Comparison of ENCODE assay signal across 8 cellular contexts in the genomic region with DNA sequence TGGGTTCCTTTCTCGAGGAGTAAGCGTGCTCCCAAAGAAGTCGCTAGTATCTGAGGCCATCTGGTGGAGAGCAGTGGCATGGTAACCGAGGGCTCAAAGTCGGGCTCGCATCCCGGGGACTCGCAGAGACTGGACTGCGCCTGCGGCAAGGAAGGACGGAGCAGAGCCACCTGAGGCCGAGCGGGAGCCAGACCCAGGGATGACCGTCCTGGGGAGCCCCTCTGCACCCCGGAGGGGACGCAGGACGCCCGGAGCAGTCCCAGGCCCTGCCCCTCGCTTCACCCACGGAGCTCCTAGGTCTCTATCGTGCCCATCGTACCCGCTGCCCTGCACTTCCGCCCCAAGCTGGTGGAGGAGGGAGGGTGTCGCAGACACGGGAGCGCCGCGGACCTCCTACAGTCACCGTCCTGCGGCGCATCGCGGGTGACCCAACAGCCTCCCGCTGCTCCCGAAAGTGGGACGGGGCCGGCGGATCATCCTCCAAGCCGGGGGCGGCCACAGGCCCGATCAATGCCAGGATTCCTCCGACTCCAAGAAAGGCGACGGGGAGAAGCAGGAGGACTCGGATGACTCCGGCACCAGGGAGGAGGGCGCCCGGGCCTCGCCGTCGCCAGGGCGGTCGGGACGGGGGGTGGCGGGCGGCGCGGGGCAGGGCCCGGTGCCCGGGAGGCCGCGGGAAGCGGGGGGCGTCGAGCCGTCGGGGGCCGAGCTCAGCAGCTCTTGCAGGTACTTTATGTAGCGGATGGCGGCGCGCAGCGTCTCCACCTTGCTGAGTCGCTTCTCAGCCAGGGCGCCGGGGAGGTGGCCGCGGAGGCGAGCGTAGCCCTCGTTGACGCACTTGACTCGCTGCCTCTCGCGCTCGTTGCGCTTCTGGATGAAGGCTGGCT. TPM values are rescaled to one million over a fixed set of nuclear protein-coding genes. Genes with fewer than 3 reads are reported as not detected.
DNase-seq lines count a peak whose midpoint lies in the region; ATAC-seq and TF ChIP-seq lines count a peak whose summit lies in the region.

No MANE protein-coding gene starts in this region.

- peak; percentile 86 for TF ChIP-seq CTCF in GM10248 (IDR thresholded peaks at IDR 0.05; ENCODE audit: control extremely low read depth, extremely low read depth, low read depth, missing control alignments)
- TF ChIP-seq CTCF in left ventricle myocardium inferior (IDR thresholded peaks at IDR 0.05; ENCODE audit: borderline replicate concordance) = peak; percentile 87
- peak; percentile 79 for TF ChIP-seq CTCF in progenitor cell of endocrine pancreas (IDR thresholded peaks at IDR 0.05; ENCODE audit: unreplicated experiment)

- H3K36me3 ChIP-seq in left ventricle myocardium inferior = no peaks in the 10 kb centered on the region

- peak; percentile 78 for ATAC-seq in HG02763 (IDR thresholded peaks at IDR 0.05; ENCODE audit: unreplicated experiment)

- H3K27me3 ChIP-seq in left ventricle myocardium inferior (ENCODE audit: low read depth) = peaks cover 74% of the 10 kb centered on the region

- peak; percentile 87 for DNase-seq in GM10248 (ENCODE audit: extremely low spot score)
- DNase-seq in NCI-H1436 (lab: John Stamatoyannopoulos, UW) = peak; percentile 96
- peak; percentile 38 to 78 (median 50) for DNase-seq in T-helper 1 cell
- peak; percentile 95 for DNase-seq in amniotic stem cell (lab: John Stamatoyannopoulos, UW)
- DNase-seq in left ventricle myocardium inferior = peak; percentile 85
- DNase-seq in progenitor cell of endocrine pancreas (ENCODE audit: low spot score, unreplicated experiment) = peak; percentile 80
- peak; percentile 94 for DNase-seq in ureter (ENCODE audit: low spot score)

- H3K4me1 ChIP-seq in left ventricle myocardium inferior = peaks cover 13% of the 10 kb centered on the region

- no peaks in the 10 kb centered on the region for H3K9me3 Mint-ChIP-seq in progenitor cell of endocrine pancreas (ENCODE audit: low read depth)

- peak overlapping the region; percentile 77 for H3K4me3 Mint-ChIP-seq in progenitor cell of endocrine pancreas (ENCODE audit: low read depth)

- H3K4me3 ChIP-seq in left ventricle myocardium inferior = peak overlapping the region; percentile 74

- intact Hi-C loops in left ventricle myocardium inferior (cut with micrococcal nuclease) = loop anchor here (10.0 kb wide), 1 partner anchor 140 kb away; no protein-coding TSS in a partner anchor

- no peaks in the 10 kb centered on the region for H3K36me3 Mint-ChIP-seq in progenitor cell of endocrine pancreas (ENCODE audit: insufficient read depth)

- POLR2A ChIA-PET in GM10248 (lab: Yijun Ruan, JAX) = no interaction called here

- CTCF ChIA-PET in GM10248 (lab: Yijun Ruan, JAX) = interaction anchor here (0.6 to 8.1 kb wide), 21 partner anchors 11 to 555 kb away, joined by 3 to 88 read pairs (median 4); no protein-coding TSS in a partner anchor

- no peak overlapping the region for H3K27ac Mint-ChIP-seq in progenitor cell of endocrine pancreas

- H3K4me1 Mint-ChIP-seq in progenitor cell of endocrine pancreas (ENCODE audit: low read depth) = no peaks in the 10 kb centered on the region

- peaks cover 49% of the 10 kb centered on the region for H3K27me3 Mint-ChIP-seq in progenitor cell of endocrine pancreas

- no peaks in the 10 kb centered on the region for H3K9me3 ChIP-seq in left ventricle myocardium inferior (replicated peaks)

- H3K27ac ChIP-seq in left ventricle myocardium inferior (replicated peaks) = no peak overlapping the region

RNA-seq across cellular contexts. Expression of a gene that starts 2.3 kb away (rescaled TPM):
- not detected for total RNA-seq in left ventricle myocardium inferior
- 0.05 TPM in 1 of 2 replicates, not detected in the other for total RNA-seq in progenitor cell of endocrine pancreas
- not detected for total RNA-seq in ureter

RNA-seq across cellular contexts. Expression of a gene that starts 12.5 kb away (rescaled TPM):
- total RNA-seq in left ventricle myocardium inferior (not detected), progenitor cell of endocrine pancreas (0.26 and 0.36 TPM in 2 replicates), ureter (not detected)

RNA-seq across cellular contexts. Expression of a gene that starts 39.8 kb away (rescaled TPM):
- 25.3 TPM for total RNA-seq in left ventricle myocardium inferior
- total RNA-seq in progenitor cell of endocrine pancreas = 146 TPM in 2 replicates
- 55.3 TPM for total RNA-seq in ureter
